In genomic region chr6:42726026-42726425, GRCh38 we compare ENCODE assay signal across 8 cellular contexts. TPM values are rescaled to one million over a fixed set of nuclear protein-coding genes. Genes with fewer than 3 reads are reported as not detected.
DNase-seq lines count a peak whose midpoint lies in the region; ATAC-seq, FAIRE-seq and TF ChIP-seq lines count a peak whose summit lies in the region.

No MANE protein-coding gene starts in this region.

- DNase-seq in activated T-cell treated with anti-CD3 and anti-CD28 coated beads, Interleukin-2, amount 50 U/mL, for 24 hours: no peak
- DNase-seq in activated T-cell treated with anti-CD3 and anti-CD28 coated beads for 4 hours: no peak
- no peak for DNase-seq in activated CD4-positive, alpha-beta memory T cell treated with anti-CD3 and anti-CD28 coated beads for 36 hours
- DNase-seq in keratinocyte (ENCODE audit: low read depth, low spot score): no peak
- DNase-seq in suprapubic skin (ENCODE audit: low spot score in 2 of 2): no peak
- DNase-seq in ecto neural progenitor cell (ENCODE audit: low spot score): no peak

- H3K4me3 ChIP-seq in keratinocyte (ENCODE audit: control insufficient read depth in 2 of 3, extremely low read depth in 1 of 3, insufficient read depth in 2 of 3, low read depth in 1 of 3, low read length in 3 of 3) (no peak overlapping the region), suprapubic skin (peak overlapping the region; percentile 55)

- no peaks in the 10 kb centered on the region for H3K9me1 ChIP-seq in keratinocyte (ENCODE audit: control insufficient read depth, extremely low read depth, insufficient read depth, low read length)

- peak overlapping the region; percentile 74 for H3K4me3 Mint-ChIP-seq in activated T-cell treated with anti-CD3 and anti-CD28 coated beads, Interleukin-2, amount 50 U/mL, for 24 hours
- H3K4me3 Mint-ChIP-seq in activated CD4-positive, alpha-beta memory T cell treated with anti-CD3 and anti-CD28 coated beads for 36 hours: peak overlapping the region; percentile 77

- POLR2A ChIA-PET in activated CD4-positive, alpha-beta memory T cell treated with anti-CD3 and anti-CD28 coated beads for 36 hours (lab: Charles Lee): interaction anchor here (1.3 to 2.5 kb wide), 4 partner anchors 20 to 88 kb away, joined by 3 to 15 read pairs (median 4); partner anchors contain the start of gene TBCC

- H3K4me1 ChIP-seq in keratinocyte (ENCODE audit: control insufficient read depth, extremely low read depth, insufficient read depth, low read length): peaks cover 12% of the 10 kb centered on the region
- H3K4me1 ChIP-seq in suprapubic skin: peaks cover 16% of the 10 kb centered on the region

- H3K27me3 Mint-ChIP-seq in activated T-cell treated with anti-CD3 and anti-CD28 coated beads, Interleukin-2, amount 50 U/mL, for 24 hours: no peaks in the 10 kb centered on the region
- no peaks in the 10 kb centered on the region for H3K27me3 Mint-ChIP-seq in activated CD4-positive, alpha-beta memory T cell treated with anti-CD3 and anti-CD28 coated beads for 36 hours

- no peak overlapping the region for H2AFZ ChIP-seq in keratinocyte (ENCODE audit: control insufficient read depth, low read length)

- H3K9me3 Mint-ChIP-seq in activated T-cell treated with anti-CD3 and anti-CD28 coated beads, Interleukin-2, amount 50 U/mL, for 24 hours: no peaks in the 10 kb centered on the region
- H3K9me3 Mint-ChIP-seq in activated CD4-positive, alpha-beta memory T cell treated with anti-CD3 and anti-CD28 coated beads for 36 hours: no peaks in the 10 kb centered on the region

- H3K36me3 Mint-ChIP-seq in activated T-cell treated with anti-CD3 and anti-CD28 coated beads, Interleukin-2, amount 50 U/mL, for 24 hours (ENCODE audit: low read depth): no peaks in the 10 kb centered on the region
- H3K36me3 Mint-ChIP-seq in activated CD4-positive, alpha-beta memory T cell treated with anti-CD3 and anti-CD28 coated beads for 36 hours: no peaks in the 10 kb centered on the region

- no peak overlapping the region for H3K4me2 ChIP-seq in keratinocyte (ENCODE audit: control insufficient read depth, extremely low read depth, insufficient read depth, low read depth, low read length)

- peak; percentile 17 for FAIRE-seq in keratinocyte (lab: Jason Lieb, UNC)

- dilution Hi-C loops in keratinocyte (cut with MboI; ENCODE audit: extremely low pct_ligation_motif_present, low sequenced_read_pairs): no loop called here

- H3K27me3 ChIP-seq in keratinocyte (ENCODE audit: control insufficient read depth, extremely low read depth, insufficient read depth, low read length) (no peaks in the 10 kb centered on the region), suprapubic skin (no peaks in the 10 kb centered on the region)

- no peaks in the 10 kb centered on the region for H4K20me1 ChIP-seq in keratinocyte (ENCODE audit: control insufficient read depth, extremely low read depth, insufficient read depth, low read length)

- H3K27ac ChIP-seq in keratinocyte (ENCODE audit: control insufficient read depth, insufficient read depth, low read length) (no peak overlapping the region), suprapubic skin (peak overlapping the region; percentile 23)

- no peaks in the 10 kb centered on the region for H3K36me3 ChIP-seq in keratinocyte (ENCODE audit: control insufficient read depth in 2 of 2, extremely low read depth in 1 of 2, insufficient read depth in 2 of 2, low read length in 2 of 2)
- no peaks in the 10 kb centered on the region for H3K36me3 ChIP-seq in suprapubic skin

- CTCF ChIA-PET in activated CD4-positive, alpha-beta memory T cell treated with anti-CD3 and anti-CD28 coated beads for 36 hours (lab: Charles Lee): interaction anchor here (0.5 to 4.1 kb wide), 40 partner anchors 8 to 512 kb away, joined by 3 to 88 read pairs (median 4); partner anchors contain the start of genes CNPY3, RPL7L1 and TBCC

- H3K9ac ChIP-seq in keratinocyte (ENCODE audit: control insufficient read depth, extremely low read depth, insufficient read depth, low read length): no peak overlapping the region

- H3K27ac Mint-ChIP-seq in activated T-cell treated with anti-CD3 and anti-CD28 coated beads, Interleukin-2, amount 50 U/mL, for 24 hours: peak overlapping the region; percentile 94
- H3K27ac Mint-ChIP-seq in activated CD4-positive, alpha-beta memory T cell treated with anti-CD3 and anti-CD28 coated beads for 36 hours: peak overlapping the region; percentile 93

- ATAC-seq in GM21825 (IDR thresholded peaks at IDR 0.05; ENCODE audit: unreplicated experiment) (no peak), HG03135 (IDR thresholded peaks at IDR 0.05; ENCODE audit: unreplicated experiment) (no peak)

- no peaks in the 10 kb centered on the region for H3K9me3 ChIP-seq in keratinocyte (ENCODE audit: control insufficient read depth, low read depth, low read length)
- H3K9me3 ChIP-seq in suprapubic skin: no peaks in the 10 kb centered on the region

- no peak for TF ChIP-seq POLR2A in suprapubic skin (IDR thresholded peaks at IDR 0.05)

- no peak for TF ChIP-seq EP300 in suprapubic skin (IDR thresholded peaks at IDR 0.05)

- TF ChIP-seq CTCF in keratinocyte (optimal IDR thresholded peaks at IDR 0.05 in 1 of 3, IDR thresholded peaks at IDR 0.05 in 1 of 3, conservative IDR thresholded peaks at IDR 0.05 in 1 of 3; ENCODE audit: extremely low read depth in 1 of 3, insufficient read depth in 2 of 3, low read length in 3 of 3): no peak
- TF ChIP-seq CTCF in suprapubic skin (IDR thresholded peaks at IDR 0.05): no peak

- no peaks in the 10 kb centered on the region for H3K79me2 ChIP-seq in keratinocyte (ENCODE audit: control insufficient read depth, insufficient read depth, low read length)

- intact Hi-C loops in activated CD4-positive, alpha-beta memory T cell treated with anti-CD3 and anti-CD28 coated beads for 36 hours (cut with micrococcal nuclease): loop anchor here (1.0 to 5.0 kb wide), 7 partner anchors 20 to 171 kb away; partner anchors contain the start of genes BICRAL, RPL7L1 and TBCC

- H3K4me1 Mint-ChIP-seq in activated T-cell treated with anti-CD3 and anti-CD28 coated beads, Interleukin-2, amount 50 U/mL, for 24 hours (ENCODE audit: low read depth): peaks cover 22% of the 10 kb centered on the region
- H3K4me1 Mint-ChIP-seq in activated CD4-positive, alpha-beta memory T cell treated with anti-CD3 and anti-CD28 coated beads for 36 hours (ENCODE audit: low read depth): peaks cover 20% of the 10 kb centered on the region

RNA-seq across cellular contexts. Expression of gene PRPH2, which starts 3.6 kb away (rescaled TPM):
- not detected for total RNA-seq in activated CD4-positive, alpha-beta memory T cell treated with anti-CD3 and anti-CD28 coated beads for 36 hours
- 0.01 to 0.05 TPM in 2 of 3 replicates, not detected in the other for polyA plus RNA-seq in keratinocyte
- polyA plus RNA-seq in keratinocyte (2011; ENCODE audit: low read depth): not detected
- polyA plus RNA-seq in keratinocyte (2011; cell fraction: cytosol; rRNA removed): 0.03 TPM in 1 of 2 replicates, not detected in the other
- not detected in 2 replicates for polyA plus RNA-seq in keratinocyte (2011; cell fraction: nucleus; rRNA removed)
- polyA plus RNA-seq in keratinocyte (2012; ENCODE audit: low replicate concordance): 0.08 TPM in 1 of 2 replicates, not detected in the other
- not detected in 3 replicates for polyA minus RNA-seq in keratinocyte
- polyA minus RNA-seq in keratinocyte (2011; cell fraction: cytosol; rRNA and poly(A)+ RNA removed): not detected
- polyA minus RNA-seq in keratinocyte (2011; cell fraction: nucleus; rRNA and poly(A)+ RNA removed): not detected in 2 replicates
- under 1 TPM in 1 of 4 donors, not detected in 3; 0.38 TPM for total RNA-seq in suprapubic skin

RNA-seq across cellular contexts. Expression of gene TBCC, which starts 19.9 kb away (rescaled TPM):
- total RNA-seq in activated CD4-positive, alpha-beta memory T cell treated with anti-CD3 and anti-CD28 coated beads for 36 hours: 10 to 100 TPM; 17.3 TPM
- polyA plus RNA-seq in keratinocyte: 14.1 to 18.8 TPM (median 16.7 TPM) in 3 replicates
- 7.7 TPM for polyA plus RNA-seq in keratinocyte (2011; ENCODE audit: low read depth)
- 12.2 and 12.8 TPM in 2 replicates for polyA plus RNA-seq in keratinocyte (2011; cell fraction: cytosol; rRNA removed)
- 21.2 and 24.7 TPM in 2 replicates for polyA plus RNA-seq in keratinocyte (2011; cell fraction: nucleus; rRNA removed)
- polyA plus RNA-seq in keratinocyte (2012; ENCODE audit: low replicate concordance): 11.4 and 16.6 TPM in 2 replicates
- polyA minus RNA-seq in keratinocyte: 7.4 to 15.6 TPM (median 7.6 TPM) in 3 replicates
- polyA minus RNA-seq in keratinocyte (2011; cell fraction: cytosol; rRNA and poly(A)+ RNA removed): 12.5 TPM
- 6.9 and 8.9 TPM in 2 replicates for polyA minus RNA-seq in keratinocyte (2011; cell fraction: nucleus; rRNA and poly(A)+ RNA removed)
- 10 to 100 TPM; 25.6 to 51.9 (median 30.2) TPM for total RNA-seq in suprapubic skin

RNA-seq across cellular contexts. Expression of gene BICRAL, which starts 55.8 kb away (rescaled TPM):
- total RNA-seq in activated CD4-positive, alpha-beta memory T cell treated with anti-CD3 and anti-CD28 coated beads for 36 hours: 10 to 100 TPM; 12.0 to 12.1 TPM
- 4.2 to 6.5 TPM (median 5.0 TPM) in 3 replicates for polyA plus RNA-seq in keratinocyte
- 1.4 TPM for polyA plus RNA-seq in keratinocyte (2011; ENCODE audit: low read depth)
- 3.3 and 5.7 TPM in 2 replicates for polyA plus RNA-seq in keratinocyte (2011; cell fraction: cytosol; rRNA removed)
- polyA plus RNA-seq in keratinocyte (2011; cell fraction: nucleus; rRNA removed): 8.0 and 8.2 TPM in 2 replicates
- polyA plus RNA-seq in keratinocyte (2012; ENCODE audit: low replicate concordance): 3.0 and 3.6 TPM in 2 replicates
- polyA minus RNA-seq in keratinocyte: 5.6 to 13.1 TPM (median 10.2 TPM) in 3 replicates
- 5.4 TPM for polyA minus RNA-seq in keratinocyte (2011; cell fraction: cytosol; rRNA and poly(A)+ RNA removed)
- 6.0 and 10.6 TPM in 2 replicates for polyA minus RNA-seq in keratinocyte (2011; cell fraction: nucleus; rRNA and poly(A)+ RNA removed)
- total RNA-seq in suprapubic skin: 10 to 100 TPM; 20.7 to 28.2 (median 25.4) TPM
